Comparison of ENCODE assay signal across 21 cellular contexts in genomic region chr3:54180926-54181325, GRCh38. TPM values are rescaled to one million over a fixed set of nuclear protein-coding genes. Genes with fewer than 3 reads are reported as not detected.
"Had no signal": no experiment of that assay in that cellular context is flagged by ENCODE, and none has a peak within 500 bp of the region (broad histone marks: within the 10 kb centered on the region; RNA-seq: fewer than 3 reads in every experiment).

No MANE protein-coding gene starts in this region.

- ATAC-seq: foreskin keratinocyte, left cardiac atrium, left ventricle myocardium superior, pancreas, right cardiac atrium had no signal

- DNase-seq: effector CD4-positive, alpha-beta T cell; endodermal cell; erythroblast; foreskin keratinocyte; head of caudate nucleus; kidney; left cardiac atrium; left ventricle myocardium superior; mesendoderm; naive B cell; occipital lobe; pancreas; right cardiac atrium; small intestine; stimulated activated CD4-positive, alpha-beta T cell treated with anti-CD3 and anti-CD28 coated beads, Interleukin-12 subunit alpha, Interleukin-12 subunit beta, amount 100 ng/mL, for 4 hours; stimulated activated naive CD4-positive, alpha-beta T cell; stomach; substantia nigra; transverse colon had no signal

- FAIRE-seq: endothelial cell of umbilical vein, kidney, pancreas, small intestine had no signal

RNA-seq across cellular contexts. Expression of gene CACNA2D3, which starts 58.6 kb away (rescaled TPM):
- total RNA-seq: dermis microvascular lymphatic vessel endothelial cell, endothelial cell of umbilical vein had no signal
